In the genomic region with DNA sequence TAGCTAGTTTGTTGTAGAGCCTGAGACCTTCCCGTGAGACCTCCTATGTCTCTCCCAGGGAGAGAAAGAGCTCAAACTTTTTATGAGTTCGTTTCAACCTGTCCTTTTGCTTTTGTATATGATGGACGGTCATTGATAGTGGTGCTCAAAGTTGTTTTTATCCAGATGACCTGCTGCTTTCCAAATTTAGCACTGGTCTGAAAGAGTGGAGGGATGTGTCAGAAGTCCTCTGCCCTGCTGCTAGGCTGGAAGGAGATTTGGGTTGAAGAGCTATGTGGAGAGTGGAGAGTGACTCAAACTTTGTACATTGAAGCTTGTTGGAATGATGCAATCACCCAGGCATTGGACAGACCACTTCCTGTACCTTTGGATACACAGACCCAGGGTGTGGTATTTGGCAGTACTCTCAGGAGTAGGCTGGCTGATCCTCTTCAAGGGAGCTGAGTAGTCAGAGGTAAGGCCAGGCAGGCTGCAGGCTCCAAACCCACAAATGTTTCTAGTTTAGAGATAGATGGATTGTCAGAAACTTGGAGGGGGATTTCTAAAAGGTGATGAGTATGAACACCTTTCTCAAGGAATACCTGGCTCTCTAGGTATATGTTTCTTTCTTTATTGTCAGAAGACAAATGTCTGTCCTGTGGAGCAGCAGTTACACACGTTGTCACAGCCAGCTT, we compare ENCODE assay signal across 1 cellular context.
TF ChIP-seq lines count a peak whose summit lies in the region.

No MANE protein-coding gene starts in this region.

TF ChIP-seq in SK-N-SH, 30 proteins besides CTCF, POLR2A, EP300 and RAD21 (continued from another document):
- TF ChIP-seq, protein P1, sequence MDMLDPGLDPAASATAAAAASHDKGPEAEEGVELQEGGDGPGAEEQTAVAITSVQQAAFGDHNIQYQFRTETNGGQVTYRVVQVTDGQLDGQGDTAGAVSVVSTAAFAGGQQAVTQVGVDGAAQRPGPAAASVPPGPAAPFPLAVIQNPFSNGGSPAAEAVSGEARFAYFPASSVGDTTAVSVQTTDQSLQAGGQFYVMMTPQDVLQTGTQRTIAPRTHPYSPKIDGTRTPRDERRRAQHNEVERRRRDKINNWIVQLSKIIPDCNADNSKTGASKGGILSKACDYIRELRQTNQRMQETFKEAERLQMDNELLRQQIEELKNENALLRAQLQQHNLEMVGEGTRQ (IDR thresholded peaks at IDR 0.05; ENCODE audit: borderline replicate concordance, low read depth, low read length) = no peak
- TF ChIP-seq TCF12 (IDR thresholded peaks at IDR 0.05) (peak; percentile 49), TEAD4 (IDR thresholded peaks at IDR 0.05; ENCODE audit: borderline replicate concordance, insufficient read depth) (no peak), FOXM1 (IDR thresholded peaks at IDR 0.05; ENCODE audit: low read depth) (no peak), RXRA (IDR thresholded peaks at IDR 0.05; ENCODE audit: borderline replicate concordance, low read depth) (no peak), MXI1 (IDR thresholded peaks at IDR 0.05; ENCODE audit: low read depth, low read length) (no peak), JUND (IDR thresholded peaks at IDR 0.05) (peak; percentile 37; the same call in 1 of the 2 replicates), TAF1 (IDR thresholded peaks at IDR 0.05; ENCODE audit: borderline replicate concordance, low read depth, low read length) (peak; percentile 17; the same call in 1 of the 2 replicates), SIN3A (IDR thresholded peaks at IDR 0.05; ENCODE audit: borderline replicate concordance, low read depth, low read length) (no peak), SMC3 (IDR thresholded peaks at IDR 0.05; ENCODE audit: low read depth, low read length) (no peak)
- TF ChIP-seq, protein P2, sequence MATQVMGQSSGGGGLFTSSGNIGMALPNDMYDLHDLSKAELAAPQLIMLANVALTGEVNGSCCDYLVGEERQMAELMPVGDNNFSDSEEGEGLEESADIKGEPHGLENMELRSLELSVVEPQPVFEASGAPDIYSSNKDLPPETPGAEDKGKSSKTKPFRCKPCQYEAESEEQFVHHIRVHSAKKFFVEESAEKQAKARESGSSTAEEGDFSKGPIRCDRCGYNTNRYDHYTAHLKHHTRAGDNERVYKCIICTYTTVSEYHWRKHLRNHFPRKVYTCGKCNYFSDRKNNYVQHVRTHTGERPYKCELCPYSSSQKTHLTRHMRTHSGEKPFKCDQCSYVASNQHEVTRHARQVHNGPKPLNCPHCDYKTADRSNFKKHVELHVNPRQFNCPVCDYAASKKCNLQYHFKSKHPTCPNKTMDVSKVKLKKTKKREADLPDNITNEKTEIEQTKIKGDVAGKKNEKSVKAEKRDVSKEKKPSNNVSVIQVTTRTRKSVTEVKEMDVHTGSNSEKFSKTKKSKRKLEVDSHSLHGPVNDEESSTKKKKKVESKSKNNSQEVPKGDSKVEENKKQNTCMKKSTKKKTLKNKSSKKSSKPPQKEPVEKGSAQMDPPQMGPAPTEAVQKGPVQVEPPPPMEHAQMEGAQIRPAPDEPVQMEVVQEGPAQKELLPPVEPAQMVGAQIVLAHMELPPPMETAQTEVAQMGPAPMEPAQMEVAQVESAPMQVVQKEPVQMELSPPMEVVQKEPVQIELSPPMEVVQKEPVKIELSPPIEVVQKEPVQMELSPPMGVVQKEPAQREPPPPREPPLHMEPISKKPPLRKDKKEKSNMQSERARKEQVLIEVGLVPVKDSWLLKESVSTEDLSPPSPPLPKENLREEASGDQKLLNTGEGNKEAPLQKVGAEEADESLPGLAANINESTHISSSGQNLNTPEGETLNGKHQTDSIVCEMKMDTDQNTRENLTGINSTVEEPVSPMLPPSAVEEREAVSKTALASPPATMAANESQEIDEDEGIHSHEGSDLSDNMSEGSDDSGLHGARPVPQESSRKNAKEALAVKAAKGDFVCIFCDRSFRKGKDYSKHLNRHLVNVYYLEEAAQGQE (IDR thresholded peaks at IDR 0.05; ENCODE audit: low read depth, low read length) = no peak
